ENCODE assay signal across 1 cellular context in the genomic region with DNA sequence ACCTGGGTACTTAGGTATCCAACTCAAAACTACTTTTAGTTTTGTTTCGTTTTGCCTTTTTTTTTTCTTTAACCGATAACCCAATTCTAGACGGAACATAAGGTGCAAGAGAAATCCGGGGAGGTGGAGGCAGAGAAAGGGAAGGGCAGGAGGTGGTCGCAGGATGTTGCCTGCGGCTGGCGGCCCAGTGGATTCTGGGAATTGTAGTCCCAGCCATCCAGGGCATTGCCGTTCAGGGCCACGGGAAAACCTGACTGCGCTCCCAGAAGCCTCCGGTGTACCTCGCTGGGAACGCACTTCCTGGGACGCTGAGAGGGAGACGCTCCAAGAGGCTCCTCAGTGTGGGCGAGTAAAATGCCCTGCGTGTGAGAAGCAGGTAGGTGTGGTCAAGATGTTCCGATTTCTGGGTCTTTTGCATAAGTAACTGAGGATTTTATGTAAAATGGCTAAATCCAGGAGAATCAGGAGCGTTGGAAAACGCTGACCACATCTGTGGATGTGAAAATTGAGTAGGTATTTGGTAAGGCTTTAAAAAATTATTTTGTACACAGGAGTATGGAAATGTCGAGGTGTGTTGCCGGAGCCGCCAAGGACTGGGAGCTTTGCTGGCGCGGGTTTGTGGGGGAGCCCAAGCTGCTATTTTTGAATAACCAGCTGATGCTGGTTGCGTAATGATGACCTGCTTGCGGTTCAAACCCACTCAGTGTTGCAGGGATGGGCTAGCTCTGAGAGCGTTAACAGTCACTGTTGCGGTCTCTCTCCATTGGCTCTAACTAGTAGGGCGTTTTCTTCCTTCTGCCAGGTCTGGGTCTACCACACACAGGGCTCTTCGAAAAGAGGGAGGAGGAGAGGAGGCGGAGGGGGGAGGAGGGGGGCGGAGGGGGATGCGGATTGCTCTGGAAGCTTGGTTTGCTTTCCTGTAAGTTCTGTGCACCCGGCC.
TF ChIP-seq lines count a peak whose summit lies in the region.

A gene (plus strand): TSS at position 288 of the 940 bp plus-strand sequence. CDS start 9,216 bp downstream, outside the sequence.

TF ChIP-seq in K562, 482 proteins besides CTCF, POLR2A, EP300 and RAD21 (continued from another document and continues in another):
- TF ChIP-seq, protein P1, sequence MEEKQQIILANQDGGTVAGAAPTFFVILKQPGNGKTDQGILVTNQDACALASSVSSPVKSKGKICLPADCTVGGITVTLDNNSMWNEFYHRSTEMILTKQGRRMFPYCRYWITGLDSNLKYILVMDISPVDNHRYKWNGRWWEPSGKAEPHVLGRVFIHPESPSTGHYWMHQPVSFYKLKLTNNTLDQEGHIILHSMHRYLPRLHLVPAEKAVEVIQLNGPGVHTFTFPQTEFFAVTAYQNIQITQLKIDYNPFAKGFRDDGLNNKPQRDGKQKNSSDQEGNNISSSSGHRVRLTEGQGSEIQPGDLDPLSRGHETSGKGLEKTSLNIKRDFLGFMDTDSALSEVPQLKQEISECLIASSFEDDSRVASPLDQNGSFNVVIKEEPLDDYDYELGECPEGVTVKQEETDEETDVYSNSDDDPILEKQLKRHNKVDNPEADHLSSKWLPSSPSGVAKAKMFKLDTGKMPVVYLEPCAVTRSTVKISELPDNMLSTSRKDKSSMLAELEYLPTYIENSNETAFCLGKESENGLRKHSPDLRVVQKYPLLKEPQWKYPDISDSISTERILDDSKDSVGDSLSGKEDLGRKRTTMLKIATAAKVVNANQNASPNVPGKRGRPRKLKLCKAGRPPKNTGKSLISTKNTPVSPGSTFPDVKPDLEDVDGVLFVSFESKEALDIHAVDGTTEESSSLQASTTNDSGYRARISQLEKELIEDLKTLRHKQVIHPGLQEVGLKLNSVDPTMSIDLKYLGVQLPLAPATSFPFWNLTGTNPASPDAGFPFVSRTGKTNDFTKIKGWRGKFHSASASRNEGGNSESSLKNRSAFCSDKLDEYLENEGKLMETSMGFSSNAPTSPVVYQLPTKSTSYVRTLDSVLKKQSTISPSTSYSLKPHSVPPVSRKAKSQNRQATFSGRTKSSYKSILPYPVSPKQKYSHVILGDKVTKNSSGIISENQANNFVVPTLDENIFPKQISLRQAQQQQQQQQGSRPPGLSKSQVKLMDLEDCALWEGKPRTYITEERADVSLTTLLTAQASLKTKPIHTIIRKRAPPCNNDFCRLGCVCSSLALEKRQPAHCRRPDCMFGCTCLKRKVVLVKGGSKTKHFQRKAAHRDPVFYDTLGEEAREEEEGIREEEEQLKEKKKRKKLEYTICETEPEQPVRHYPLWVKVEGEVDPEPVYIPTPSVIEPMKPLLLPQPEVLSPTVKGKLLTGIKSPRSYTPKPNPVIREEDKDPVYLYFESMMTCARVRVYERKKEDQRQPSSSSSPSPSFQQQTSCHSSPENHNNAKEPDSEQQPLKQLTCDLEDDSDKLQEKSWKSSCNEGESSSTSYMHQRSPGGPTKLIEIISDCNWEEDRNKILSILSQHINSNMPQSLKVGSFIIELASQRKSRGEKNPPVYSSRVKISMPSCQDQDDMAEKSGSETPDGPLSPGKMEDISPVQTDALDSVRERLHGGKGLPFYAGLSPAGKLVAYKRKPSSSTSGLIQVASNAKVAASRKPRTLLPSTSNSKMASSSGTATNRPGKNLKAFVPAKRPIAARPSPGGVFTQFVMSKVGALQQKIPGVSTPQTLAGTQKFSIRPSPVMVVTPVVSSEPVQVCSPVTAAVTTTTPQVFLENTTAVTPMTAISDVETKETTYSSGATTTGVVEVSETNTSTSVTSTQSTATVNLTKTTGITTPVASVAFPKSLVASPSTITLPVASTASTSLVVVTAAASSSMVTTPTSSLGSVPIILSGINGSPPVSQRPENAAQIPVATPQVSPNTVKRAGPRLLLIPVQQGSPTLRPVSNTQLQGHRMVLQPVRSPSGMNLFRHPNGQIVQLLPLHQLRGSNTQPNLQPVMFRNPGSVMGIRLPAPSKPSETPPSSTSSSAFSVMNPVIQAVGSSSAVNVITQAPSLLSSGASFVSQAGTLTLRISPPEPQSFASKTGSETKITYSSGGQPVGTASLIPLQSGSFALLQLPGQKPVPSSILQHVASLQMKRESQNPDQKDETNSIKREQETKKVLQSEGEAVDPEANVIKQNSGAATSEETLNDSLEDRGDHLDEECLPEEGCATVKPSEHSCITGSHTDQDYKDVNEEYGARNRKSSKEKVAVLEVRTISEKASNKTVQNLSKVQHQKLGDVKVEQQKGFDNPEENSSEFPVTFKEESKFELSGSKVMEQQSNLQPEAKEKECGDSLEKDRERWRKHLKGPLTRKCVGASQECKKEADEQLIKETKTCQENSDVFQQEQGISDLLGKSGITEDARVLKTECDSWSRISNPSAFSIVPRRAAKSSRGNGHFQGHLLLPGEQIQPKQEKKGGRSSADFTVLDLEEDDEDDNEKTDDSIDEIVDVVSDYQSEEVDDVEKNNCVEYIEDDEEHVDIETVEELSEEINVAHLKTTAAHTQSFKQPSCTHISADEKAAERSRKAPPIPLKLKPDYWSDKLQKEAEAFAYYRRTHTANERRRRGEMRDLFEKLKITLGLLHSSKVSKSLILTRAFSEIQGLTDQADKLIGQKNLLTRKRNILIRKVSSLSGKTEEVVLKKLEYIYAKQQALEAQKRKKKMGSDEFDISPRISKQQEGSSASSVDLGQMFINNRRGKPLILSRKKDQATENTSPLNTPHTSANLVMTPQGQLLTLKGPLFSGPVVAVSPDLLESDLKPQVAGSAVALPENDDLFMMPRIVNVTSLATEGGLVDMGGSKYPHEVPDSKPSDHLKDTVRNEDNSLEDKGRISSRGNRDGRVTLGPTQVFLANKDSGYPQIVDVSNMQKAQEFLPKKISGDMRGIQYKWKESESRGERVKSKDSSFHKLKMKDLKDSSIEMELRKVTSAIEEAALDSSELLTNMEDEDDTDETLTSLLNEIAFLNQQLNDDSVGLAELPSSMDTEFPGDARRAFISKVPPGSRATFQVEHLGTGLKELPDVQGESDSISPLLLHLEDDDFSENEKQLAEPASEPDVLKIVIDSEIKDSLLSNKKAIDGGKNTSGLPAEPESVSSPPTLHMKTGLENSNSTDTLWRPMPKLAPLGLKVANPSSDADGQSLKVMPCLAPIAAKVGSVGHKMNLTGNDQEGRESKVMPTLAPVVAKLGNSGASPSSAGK (IDR thresholded peaks at IDR 0.05), result no peak; the same call in 1 of the 2 replicates
- TF ChIP-seq, protein P2, sequence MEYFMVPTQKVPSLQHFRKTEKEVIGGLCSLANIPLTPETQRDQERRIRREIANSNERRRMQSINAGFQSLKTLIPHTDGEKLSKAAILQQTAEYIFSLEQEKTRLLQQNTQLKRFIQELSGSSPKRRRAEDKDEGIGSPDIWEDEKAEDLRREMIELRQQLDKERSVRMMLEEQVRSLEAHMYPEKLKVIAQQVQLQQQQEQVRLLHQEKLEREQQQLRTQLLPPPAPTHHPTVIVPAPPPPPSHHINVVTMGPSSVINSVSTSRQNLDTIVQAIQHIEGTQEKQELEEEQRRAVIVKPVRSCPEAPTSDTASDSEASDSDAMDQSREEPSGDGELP (CRISPR knock-in tag; IDR thresholded peaks at IDR 0.05; ENCODE audit: borderline replicate concordance), result peak; percentile 99
- no peak for TF ChIP-seq ZBTB17 (CRISPR knock-in tag; IDR thresholded peaks at IDR 0.05)
- TF ChIP-seq, protein P3, sequence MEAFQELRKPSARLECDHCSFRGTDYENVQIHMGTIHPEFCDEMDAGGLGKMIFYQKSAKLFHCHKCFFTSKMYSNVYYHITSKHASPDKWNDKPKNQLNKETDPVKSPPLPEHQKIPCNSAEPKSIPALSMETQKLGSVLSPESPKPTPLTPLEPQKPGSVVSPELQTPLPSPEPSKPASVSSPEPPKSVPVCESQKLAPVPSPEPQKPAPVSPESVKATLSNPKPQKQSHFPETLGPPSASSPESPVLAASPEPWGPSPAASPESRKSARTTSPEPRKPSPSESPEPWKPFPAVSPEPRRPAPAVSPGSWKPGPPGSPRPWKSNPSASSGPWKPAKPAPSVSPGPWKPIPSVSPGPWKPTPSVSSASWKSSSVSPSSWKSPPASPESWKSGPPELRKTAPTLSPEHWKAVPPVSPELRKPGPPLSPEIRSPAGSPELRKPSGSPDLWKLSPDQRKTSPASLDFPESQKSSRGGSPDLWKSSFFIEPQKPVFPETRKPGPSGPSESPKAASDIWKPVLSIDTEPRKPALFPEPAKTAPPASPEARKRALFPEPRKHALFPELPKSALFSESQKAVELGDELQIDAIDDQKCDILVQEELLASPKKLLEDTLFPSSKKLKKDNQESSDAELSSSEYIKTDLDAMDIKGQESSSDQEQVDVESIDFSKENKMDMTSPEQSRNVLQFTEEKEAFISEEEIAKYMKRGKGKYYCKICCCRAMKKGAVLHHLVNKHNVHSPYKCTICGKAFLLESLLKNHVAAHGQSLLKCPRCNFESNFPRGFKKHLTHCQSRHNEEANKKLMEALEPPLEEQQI (IDR thresholded peaks at IDR 0.05), result no peak
- TF ChIP-seq, protein P4, sequence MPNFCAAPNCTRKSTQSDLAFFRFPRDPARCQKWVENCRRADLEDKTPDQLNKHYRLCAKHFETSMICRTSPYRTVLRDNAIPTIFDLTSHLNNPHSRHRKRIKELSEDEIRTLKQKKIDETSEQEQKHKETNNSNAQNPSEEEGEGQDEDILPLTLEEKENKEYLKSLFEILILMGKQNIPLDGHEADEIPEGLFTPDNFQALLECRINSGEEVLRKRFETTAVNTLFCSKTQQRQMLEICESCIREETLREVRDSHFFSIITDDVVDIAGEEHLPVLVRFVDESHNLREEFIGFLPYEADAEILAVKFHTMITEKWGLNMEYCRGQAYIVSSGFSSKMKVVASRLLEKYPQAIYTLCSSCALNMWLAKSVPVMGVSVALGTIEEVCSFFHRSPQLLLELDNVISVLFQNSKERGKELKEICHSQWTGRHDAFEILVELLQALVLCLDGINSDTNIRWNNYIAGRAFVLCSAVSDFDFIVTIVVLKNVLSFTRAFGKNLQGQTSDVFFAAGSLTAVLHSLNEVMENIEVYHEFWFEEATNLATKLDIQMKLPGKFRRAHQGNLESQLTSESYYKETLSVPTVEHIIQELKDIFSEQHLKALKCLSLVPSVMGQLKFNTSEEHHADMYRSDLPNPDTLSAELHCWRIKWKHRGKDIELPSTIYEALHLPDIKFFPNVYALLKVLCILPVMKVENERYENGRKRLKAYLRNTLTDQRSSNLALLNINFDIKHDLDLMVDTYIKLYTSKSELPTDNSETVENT (CRISPR knock-in tag; IDR thresholded peaks at IDR 0.05), result no peak
- TF ChIP-seq, protein P5, sequence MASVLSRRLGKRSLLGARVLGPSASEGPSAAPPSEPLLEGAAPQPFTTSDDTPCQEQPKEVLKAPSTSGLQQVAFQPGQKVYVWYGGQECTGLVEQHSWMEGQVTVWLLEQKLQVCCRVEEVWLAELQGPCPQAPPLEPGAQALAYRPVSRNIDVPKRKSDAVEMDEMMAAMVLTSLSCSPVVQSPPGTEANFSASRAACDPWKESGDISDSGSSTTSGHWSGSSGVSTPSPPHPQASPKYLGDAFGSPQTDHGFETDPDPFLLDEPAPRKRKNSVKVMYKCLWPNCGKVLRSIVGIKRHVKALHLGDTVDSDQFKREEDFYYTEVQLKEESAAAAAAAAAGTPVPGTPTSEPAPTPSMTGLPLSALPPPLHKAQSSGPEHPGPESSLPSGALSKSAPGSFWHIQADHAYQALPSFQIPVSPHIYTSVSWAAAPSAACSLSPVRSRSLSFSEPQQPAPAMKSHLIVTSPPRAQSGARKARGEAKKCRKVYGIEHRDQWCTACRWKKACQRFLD (CRISPR knock-in tag; IDR thresholded peaks at IDR 0.05), result peak; percentile 79
- TF ChIP-seq, protein P6, sequence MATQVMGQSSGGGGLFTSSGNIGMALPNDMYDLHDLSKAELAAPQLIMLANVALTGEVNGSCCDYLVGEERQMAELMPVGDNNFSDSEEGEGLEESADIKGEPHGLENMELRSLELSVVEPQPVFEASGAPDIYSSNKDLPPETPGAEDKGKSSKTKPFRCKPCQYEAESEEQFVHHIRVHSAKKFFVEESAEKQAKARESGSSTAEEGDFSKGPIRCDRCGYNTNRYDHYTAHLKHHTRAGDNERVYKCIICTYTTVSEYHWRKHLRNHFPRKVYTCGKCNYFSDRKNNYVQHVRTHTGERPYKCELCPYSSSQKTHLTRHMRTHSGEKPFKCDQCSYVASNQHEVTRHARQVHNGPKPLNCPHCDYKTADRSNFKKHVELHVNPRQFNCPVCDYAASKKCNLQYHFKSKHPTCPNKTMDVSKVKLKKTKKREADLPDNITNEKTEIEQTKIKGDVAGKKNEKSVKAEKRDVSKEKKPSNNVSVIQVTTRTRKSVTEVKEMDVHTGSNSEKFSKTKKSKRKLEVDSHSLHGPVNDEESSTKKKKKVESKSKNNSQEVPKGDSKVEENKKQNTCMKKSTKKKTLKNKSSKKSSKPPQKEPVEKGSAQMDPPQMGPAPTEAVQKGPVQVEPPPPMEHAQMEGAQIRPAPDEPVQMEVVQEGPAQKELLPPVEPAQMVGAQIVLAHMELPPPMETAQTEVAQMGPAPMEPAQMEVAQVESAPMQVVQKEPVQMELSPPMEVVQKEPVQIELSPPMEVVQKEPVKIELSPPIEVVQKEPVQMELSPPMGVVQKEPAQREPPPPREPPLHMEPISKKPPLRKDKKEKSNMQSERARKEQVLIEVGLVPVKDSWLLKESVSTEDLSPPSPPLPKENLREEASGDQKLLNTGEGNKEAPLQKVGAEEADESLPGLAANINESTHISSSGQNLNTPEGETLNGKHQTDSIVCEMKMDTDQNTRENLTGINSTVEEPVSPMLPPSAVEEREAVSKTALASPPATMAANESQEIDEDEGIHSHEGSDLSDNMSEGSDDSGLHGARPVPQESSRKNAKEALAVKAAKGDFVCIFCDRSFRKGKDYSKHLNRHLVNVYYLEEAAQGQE (CRISPR knock-in tag; IDR thresholded peaks at IDR 0.05; ENCODE audit: low read depth), result 0 out of 2 replicates have a peak, but pooled peaks have one; percentile 53
- TF ChIP-seq, protein P7, sequence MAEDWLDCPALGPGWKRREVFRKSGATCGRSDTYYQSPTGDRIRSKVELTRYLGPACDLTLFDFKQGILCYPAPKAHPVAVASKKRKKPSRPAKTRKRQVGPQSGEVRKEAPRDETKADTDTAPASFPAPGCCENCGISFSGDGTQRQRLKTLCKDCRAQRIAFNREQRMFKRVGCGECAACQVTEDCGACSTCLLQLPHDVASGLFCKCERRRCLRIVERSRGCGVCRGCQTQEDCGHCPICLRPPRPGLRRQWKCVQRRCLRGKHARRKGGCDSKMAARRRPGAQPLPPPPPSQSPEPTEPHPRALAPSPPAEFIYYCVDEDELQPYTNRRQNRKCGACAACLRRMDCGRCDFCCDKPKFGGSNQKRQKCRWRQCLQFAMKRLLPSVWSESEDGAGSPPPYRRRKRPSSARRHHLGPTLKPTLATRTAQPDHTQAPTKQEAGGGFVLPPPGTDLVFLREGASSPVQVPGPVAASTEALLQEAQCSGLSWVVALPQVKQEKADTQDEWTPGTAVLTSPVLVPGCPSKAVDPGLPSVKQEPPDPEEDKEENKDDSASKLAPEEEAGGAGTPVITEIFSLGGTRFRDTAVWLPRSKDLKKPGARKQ (CRISPR knock-in tag; IDR thresholded peaks at IDR 0.05), result no peak
- 0 out of 4 replicates have a peak, but pooled peaks of 1 of the 2 experiments have one; percentile 61 for TF ChIP-seq SRF (CRISPR knock-in tag; IDR thresholded peaks at IDR 0.05)
- TF ChIP-seq, protein P8, sequence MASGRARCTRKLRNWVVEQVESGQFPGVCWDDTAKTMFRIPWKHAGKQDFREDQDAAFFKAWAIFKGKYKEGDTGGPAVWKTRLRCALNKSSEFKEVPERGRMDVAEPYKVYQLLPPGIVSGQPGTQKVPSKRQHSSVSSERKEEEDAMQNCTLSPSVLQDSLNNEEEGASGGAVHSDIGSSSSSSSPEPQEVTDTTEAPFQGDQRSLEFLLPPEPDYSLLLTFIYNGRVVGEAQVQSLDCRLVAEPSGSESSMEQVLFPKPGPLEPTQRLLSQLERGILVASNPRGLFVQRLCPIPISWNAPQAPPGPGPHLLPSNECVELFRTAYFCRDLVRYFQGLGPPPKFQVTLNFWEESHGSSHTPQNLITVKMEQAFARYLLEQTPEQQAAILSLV (tag; IDR thresholded peaks at IDR 0.05), result peak; percentile 88
- no peak for TF ChIP-seq ZNF444 (CRISPR knock-in tag; IDR thresholded peaks at IDR 0.05)
- TF ChIP-seq BACH1 (tag; IDR thresholded peaks at IDR 0.05), result no peak
- no peak for TF ChIP-seq ZNF696 (CRISPR knock-in tag; conservative IDR thresholded peaks at IDR 0.05)
